8 cellular contexts compared by ENCODE assay signal in genomic region chr11:5476184-5476819, GRCh38. TPM values are rescaled to one million over a fixed set of nuclear protein-coding genes. Genes with fewer than 3 reads are reported as not detected.
A peak's percentile ranks its signal among the peaks of the same experiment; 100 is the strongest.
DNase-seq lines count a peak whose midpoint lies in the region; TF ChIP-seq lines count a peak whose summit lies in the region.

No MANE protein-coding gene starts in this region.

- TF ChIP-seq EP300 in ovary (IDR thresholded peaks at IDR 0.05): no peak

- no peaks in the 10 kb centered on the region for H3K9me3 ChIP-seq in ovary

- H3K4me3 ChIP-seq in H7 (ENCODE audit: insufficient read depth, low read depth, low read length) (no peak overlapping the region), ovary (no peak overlapping the region), lower leg skin (ENCODE audit: low read depth, poor library complexity, severe bottlenecking) (no peak overlapping the region)

- intact Hi-C loops in ovary (cut with DNase I) (no loop called here), lower leg skin (cut with DNase I; ENCODE audit: low total_unique reads) (loop anchor here (5.0 kb wide), 1 partner anchor 331 kb away; the partner anchor contains the start of gene OR52N2)

- WGBS in ovary, 3 donors: 41 to 45% (median 41%) methylated on average over 2 of the region's 2 CpGs
- WGBS in lower leg skin, 2 donors: 36 to 41% methylated on average over 2 of the region's 2 CpGs

- H3K27ac ChIP-seq in ovary: no peak overlapping the region

- TF ChIP-seq CTCF in ovary (IDR thresholded peaks at IDR 0.05) (peak in 2 of 3 donors; percentile 20 to 28), lower leg skin (IDR thresholded peaks at IDR 0.05) (no peak)

- H3K4me1 ChIP-seq in ovary (ENCODE audit: insufficient read depth): no peaks in the 10 kb centered on the region

- no peak for TF ChIP-seq POLR2A in ovary (IDR thresholded peaks at IDR 0.05)
- no peak for TF ChIP-seq POLR2A in lower leg skin (IDR thresholded peaks at IDR 0.05)

- DNase-seq in activated CD8-positive, alpha-beta memory T cell treated with anti-CD3 and anti-CD28 coated beads, Interleukin-2, amount 50 U/mL, for 4 hours: peak; percentile 18
- no peak for DNase-seq in activated CD8-positive, alpha-beta memory T cell treated with anti-CD3 and anti-CD28 coated beads, Interleukin-2, amount 50 U/mL, for 48 hours
- DNase-seq in H7 (peak; percentile 73), NAMALWA (ENCODE audit: low spot score) (peak; percentile 60), fibroblast of the conjunctiva (ENCODE audit: low read depth) (peak; percentile 29), ovary (peak in 2 of 5 donors; percentile 14 to 30), lower leg skin (ENCODE audit: low spot score in 2 of 2) (no peak)
- peak; percentile 1 to 2 for DNase-seq in activated CD4-positive, alpha-beta T cell treated with anti-CD3 and anti-CD28 coated beads, Interleukin-2, amount 50 U/mL, for 4 hours

- H3K36me3 ChIP-seq in H7 (replicated peaks; ENCODE audit: control insufficient read depth, insufficient read depth, low read length): no peaks in the 10 kb centered on the region
- H3K36me3 ChIP-seq in ovary: no peaks in the 10 kb centered on the region

- H3K27me3 ChIP-seq in H7 (ENCODE audit: control insufficient read depth, insufficient read depth, low read length): no peaks in the 10 kb centered on the region
- no peaks in the 10 kb centered on the region for H3K27me3 ChIP-seq in ovary

RNA-seq across cellular contexts. Expression of gene OR52D1, which starts 12.2 kb away (rescaled TPM):
- not detected in 2 replicates for total RNA-seq in H7 (2014; rRNA removed; shearing (Covaris generic))
- not detected for total RNA-seq in ovary
- not detected for polyA plus RNA-seq in ovary
- total RNA-seq in lower leg skin: not detected

RNA-seq across cellular contexts. Expression of gene OR51I2, which starts 27.2 kb away (rescaled TPM):
- not detected in 2 replicates for total RNA-seq in H7 (2014; rRNA removed; shearing (Covaris generic))
- not detected for total RNA-seq in ovary
- not detected for polyA plus RNA-seq in ovary
- total RNA-seq in lower leg skin: not detected

RNA-seq across cellular contexts. Expression of gene UBQLN3, which starts 33.5 kb away (rescaled TPM):
- total RNA-seq in H7 (2014; rRNA removed; shearing (Covaris generic)): not detected in 2 replicates
- 10 to 100 TPM in 1 of 7 donors, 1 to 10 TPM in 3, under 1 TPM in 3; 0.30 to 10.6 (median 1.0) TPM for total RNA-seq in ovary
- not detected for polyA plus RNA-seq in ovary
- under 1 TPM in 1 of 4 donors, not detected in 3; 0.13 TPM for total RNA-seq in lower leg skin

RNA-seq across cellular contexts. Expression of gene OR51I1, which starts 35.0 kb away (rescaled TPM):
- total RNA-seq in H7 (2014; rRNA removed; shearing (Covaris generic)): not detected in 2 replicates
- total RNA-seq in ovary (1 to 10 TPM in 1 of 7 donors, under 1 TPM in 5, not detected in 1; 0.25 to 1.4 (median 0.66) TPM), lower leg skin (not detected)
- not detected for polyA plus RNA-seq in ovary

RNA-seq across cellular contexts. Expression of gene UBQLNL, which starts 40.2 kb away (rescaled TPM):
- total RNA-seq in H7 (2014; rRNA removed; shearing (Covaris generic)): not detected in 2 replicates
- total RNA-seq in ovary: 1 to 10 TPM in 6 of 7 donors, under 1 TPM in 1; 0.50 to 3.0 (median 1.3) TPM
- polyA plus RNA-seq in ovary: under 1 TPM; 0.73 to 0.87 TPM
- total RNA-seq in lower leg skin: 1 to 10 TPM in 1 of 4 donors, under 1 TPM in 3; 0.12 to 1.8 (median 0.48) TPM

Comparison
In these comparisons a context has a peak if more than half of its experiments do, and no peak if none do; other contexts are left out.
1. DNase-seq: peak in activated CD8-positive, alpha-beta memory T cell treated with anti-CD3 and anti-CD28 coated beads, Interleukin-2, amount 50 U/mL, for 4 hours (single experiment), H7 (single experiment), NAMALWA (single experiment), activated CD4-positive, alpha-beta T cell treated with anti-CD3 and anti-CD28 coated beads, Interleukin-2, amount 50 U/mL, for 4 hours (2 of 2) and fibroblast of the conjunctiva (single experiment); none in activated CD8-positive, alpha-beta memory T cell treated with anti-CD3 and anti-CD28 coated beads, Interleukin-2, amount 50 U/mL, for 48 hours (single experiment) and lower leg skin (0 of 2).
2. CTCF ChIP-seq: peak in ovary (2 of 3); none in lower leg skin (0 of 3).